11 cellular contexts compared by ENCODE assay signal in the genomic region with DNA sequence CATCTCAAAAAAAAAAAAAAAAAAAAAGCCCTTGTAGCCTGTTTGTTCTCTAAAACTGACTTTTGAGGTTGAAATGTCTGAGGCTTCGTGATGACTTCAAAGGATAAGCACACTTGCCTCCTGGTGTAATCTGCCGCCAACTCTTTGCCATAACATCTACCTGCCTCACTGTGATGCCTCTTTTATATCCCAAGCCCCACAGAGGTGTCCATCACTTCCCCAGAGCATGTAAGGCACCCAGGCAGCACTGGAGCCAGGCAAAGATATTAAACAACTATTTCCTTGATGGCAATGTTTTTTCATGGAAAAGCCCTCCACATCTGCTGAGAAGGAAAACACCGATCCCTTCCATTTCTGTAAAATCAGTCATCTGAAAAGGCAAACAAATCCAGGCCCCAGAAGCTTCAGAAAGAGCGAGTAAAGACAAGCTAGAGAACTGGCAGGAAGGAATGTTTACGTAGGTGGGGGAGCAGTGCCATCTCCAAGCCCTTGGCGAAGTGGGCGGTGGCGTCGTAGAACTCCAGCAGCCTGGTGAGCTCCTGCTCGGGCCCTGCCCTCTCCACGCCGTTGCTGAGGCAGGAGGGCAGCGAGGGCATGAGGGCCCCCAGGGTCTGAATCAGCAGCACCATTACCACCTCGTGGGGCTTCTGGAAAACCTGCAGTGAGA. TPM values are rescaled to one million over a fixed set of nuclear protein-coding genes. Genes with fewer than 3 reads are reported as not detected.
A peak's percentile ranks its signal among the peaks of the same experiment; 100 is the strongest.
DNase-seq lines count a peak whose midpoint lies in the region; ATAC-seq and TF ChIP-seq lines count a peak whose summit lies in the region.
"Had no signal": no experiment of that assay in that cellular context is flagged by ENCODE, and none has a peak within 500 bp of the region (broad histone marks: within the 10 kb centered on the region; RNA-seq: fewer than 3 reads in every experiment).

No MANE protein-coding gene starts in this region.

- no TSS peak for BruUV-seq in HCT116 (replicated peaks; lab: Mats Ljungman, UMichigan)

- no peaks in the 10 kb centered on the region for H3K9me2 ChIP-seq in HCT116 (ENCODE audit: insufficient read depth)

- H3K27ac ChIP-seq in HCT116 (ENCODE audit: low read depth, low read length) (peak overlapping the region; percentile 62), esophagus squamous epithelium (peak overlapping the region; percentile 90 to 99 (median 98)), gastrocnemius medialis (peak overlapping the region; percentile 69 to 86 (median 77))
- H3K27ac ChIP-seq in effector memory CD4-positive, alpha-beta T cell (ENCODE audit: insufficient read depth, low read length, poor library complexity, severe bottlenecking): no peak overlapping the region
- H3K27ac ChIP-seq: cardiac muscle cell had no signal

- ATAC-seq in HCT116 (no peak), gastrocnemius medialis (no peak), HG02759 (IDR thresholded peaks at IDR 0.05; ENCODE audit: unreplicated experiment) (no peak)

- POLR2A ChIA-PET in HCT116 (lab: Charles Lee): interaction anchor here (0.6 kb wide), 1 partner anchor 128 kb away, joined by 3 read pairs; no protein-coding TSS in a partner anchor

- CTCF ChIA-PET in HCT116 (lab: Charles Lee): interaction anchor here (0.7 to 2.3 kb wide), 4 partner anchors 9 to 96 kb away, joined by 3 to 20 read pairs (median 9); no protein-coding TSS in a partner anchor

- WGBS in esophagus squamous epithelium, 2 donors: 43 to 51% methylated on average over 10 to 14 of the region's 14 CpGs

- H3K9me3 ChIP-seq in HCT116 (ENCODE audit: control insufficient read depth in 1 of 2, insufficient read depth in 1 of 2, low read depth in 1 of 2, low read length in 2 of 2): no peaks in the 10 kb centered on the region
- no peaks in the 10 kb centered on the region for H3K9me3 ChIP-seq in esophagus squamous epithelium
- H3K9me3 ChIP-seq in gastrocnemius medialis: no peaks in the 10 kb centered on the region
- H3K9me3 ChIP-seq in effector memory CD4-positive, alpha-beta T cell (ENCODE audit: control insufficient read depth, low read length): no peaks in the 10 kb centered on the region

- DNase-seq in HCT116 (ENCODE audit: low read depth, low spot score) (no peak), NCI-H510A treated with DMSO at 0.1 percent for 48 hours (lab: John Stamatoyannopoulos, UW) (peak; percentile 84), esophagus squamous epithelium (lab: John Stamatoyannopoulos, UW) (no peak), gastrocnemius medialis (no peak), NCI-H1436 (lab: John Stamatoyannopoulos, UW) (no peak), glomerular visceral epithelial cell (ENCODE audit: extremely low spot score) (no peak)
- DNase-seq in effector memory CD4-positive, alpha-beta T cell: no peak
- DNase-seq: activated CD4-positive, alpha-beta T cell treated with anti-CD3 and anti-CD28 coated beads, Interleukin-2, amount 10 ng/mL, durations not matched to agents 24 days and 14 days; stimulated activated CD4-positive, alpha-beta T cell treated with anti-CD3 and anti-CD28 coated beads, Interleukin-15, amount 100 ng/mL, for 24 hours had no signal

- no peak for TF ChIP-seq CTCF in HCT116 (IDR thresholded peaks at IDR 0.05 in 2 of 3, conservative IDR thresholded peaks at IDR 0.05 in 1 of 3; ENCODE audit: borderline replicate concordance in 1 of 3, insufficient read depth in 1 of 3, low read depth in 2 of 3, low read length in 2 of 3)
- TF ChIP-seq CTCF in esophagus squamous epithelium (IDR thresholded peaks at IDR 0.05): no peak
- no peak for TF ChIP-seq CTCF in gastrocnemius medialis (IDR thresholded peaks at IDR 0.05 in 4 of 5, conservative IDR thresholded peaks at IDR 0.05 in 1 of 5)

- H3K4me3 ChIP-seq in HCT116 (replicated peaks in 1 of 2; ENCODE audit: low read depth in 1 of 2, low read length in 2 of 2) (no peak overlapping the region), esophagus squamous epithelium (no peak overlapping the region), gastrocnemius medialis (no peak overlapping the region)
- no peak overlapping the region for H3K4me3 ChIP-seq in effector memory CD4-positive, alpha-beta T cell (ENCODE audit: insufficient read depth, low read depth, low read length, poor library complexity, severe bottlenecking)
- H3K4me3 ChIP-seq: cardiac muscle cell had no signal

- intact Hi-C loops in HCT116 (cut with micrococcal nuclease): no loop called here
- intact Hi-C loops in esophagus squamous epithelium (cut with DNase I): no loop called here
- intact Hi-C loops in gastrocnemius medialis (cut with DNase I; ENCODE audit: low total_unique reads): no loop called here

- RAD21 ChIA-PET in HCT116 (lab: Charles Lee; ENCODE audit: low non-redundant PET in 1 of 2, low total read pairs in 2 of 2, uncharacterized antibody in 2 of 2, unreplicated experiment in 2 of 2): no interaction called here

- no peak for TF ChIP-seq RAD21 in HCT116 (IDR thresholded peaks at IDR 0.05; ENCODE audit: low read depth)

- H3K79me2 ChIP-seq in HCT116 (ENCODE audit: insufficient read depth, low read length): no peaks in the 10 kb centered on the region

- no peak overlapping the region for H2AFZ ChIP-seq in HCT116 (ENCODE audit: low read depth, low read length, poor library complexity, severe bottlenecking)

- H3K4me2 ChIP-seq in HCT116 (ENCODE audit: low read length): peak overlapping the region; percentile 0; the same call in 1 of the 2 replicates

- no peaks in the 10 kb centered on the region for H3K27me3 ChIP-seq in HCT116 (ENCODE audit: insufficient read depth, low read length)
- H3K27me3 ChIP-seq in esophagus squamous epithelium: no peaks in the 10 kb centered on the region
- no peaks in the 10 kb centered on the region for H3K27me3 ChIP-seq in gastrocnemius medialis
- H3K27me3 ChIP-seq in effector memory CD4-positive, alpha-beta T cell (replicated peaks; ENCODE audit: control insufficient read depth, insufficient read depth, low read length, poor library complexity, severe bottlenecking): no peaks in the 10 kb centered on the region
- H3K27me3 ChIP-seq: cardiac muscle cell had no signal

- TF ChIP-seq POLR2A in HCT116 (IDR thresholded peaks at IDR 0.05; ENCODE audit: borderline replicate concordance, extremely low read depth, insufficient read depth, insufficient read length) (no peak), esophagus squamous epithelium (IDR thresholded peaks at IDR 0.05) (no peak), gastrocnemius medialis (IDR thresholded peaks at IDR 0.05) (no peak)

- in situ Hi-C loops in gastrocnemius medialis (cut with MboI; ENCODE audit: low sequenced_read_pairs in 4 of 4): no loop called here

- H3K4me1 ChIP-seq in HCT116 (ENCODE audit: control insufficient read depth in 1 of 2, insufficient read depth in 2 of 2, low read length in 2 of 2) (peaks cover 20 to 26% of the 10 kb centered on the region in 2 experiments), esophagus squamous epithelium (peaks cover 19 to 34% (median 23%) of the 10 kb centered on the region in 3 donors), gastrocnemius medialis (peaks cover 4 to 12% of the 10 kb centered on the region in 2 donors)
- H3K4me1 ChIP-seq in effector memory CD4-positive, alpha-beta T cell (ENCODE audit: control insufficient read depth, insufficient read depth, low read length, poor library complexity, severe bottlenecking): no peaks in the 10 kb centered on the region

- no peak overlapping the region for H3K9ac ChIP-seq in HCT116 (ENCODE audit: low read length)

- H3K36me3 ChIP-seq in HCT116 (ENCODE audit: control insufficient read depth in 1 of 2, insufficient read depth in 2 of 2, low read length in 2 of 2) (0 out of 4 replicates have a peak, but pooled peaks cover 0 to 2% of the 10 kb centered on the region in 2 experiments), esophagus squamous epithelium (peaks cover 0 to 25% (median 0%) of the 10 kb centered on the region in 3 donors), gastrocnemius medialis (peaks cover 0 to 8% of the 10 kb centered on the region in 2 donors)
- H3K36me3 ChIP-seq in effector memory CD4-positive, alpha-beta T cell (ENCODE audit: control insufficient read depth, insufficient read depth, low read length): peaks cover 15% of the 10 kb centered on the region
- H3K36me3 ChIP-seq: cardiac muscle cell had no signal

- no peaks in the 10 kb centered on the region for H4K20me1 ChIP-seq in HCT116 (ENCODE audit: insufficient read depth)

TF ChIP-seq in HCT116, 20 proteins besides CTCF, POLR2A, EP300 and RAD21:
- TF ChIP-seq SRF (IDR thresholded peaks at IDR 0.05; ENCODE audit: low read depth) (no peak), POLR2AphosphoS5 (IDR thresholded peaks at IDR 0.05; ENCODE audit: low read depth, low read length) (no peak), YY1 (IDR thresholded peaks at IDR 0.05; ENCODE audit: extremely low read depth, insufficient replicate concordance, low read depth, low read length) (no peak), CEBPB (IDR thresholded peaks at IDR 0.05; ENCODE audit: low read depth) (no peak), TCF7L2 (IDR thresholded peaks at IDR 0.05; ENCODE audit: borderline replicate concordance, extremely low read depth, insufficient read depth, insufficient read length) (no peak)

RNA-seq across cellular contexts. Expression of a gene that starts 28.6 kb away (rescaled TPM):
- total RNA-seq in HCT116 (2021; ENCODE audit: unreplicated experiment): 22.1 TPM
- 21.3 and 23.7 TPM in 2 replicates for polyA plus RNA-seq in HCT116 (2012)
- 10 to 100 TPM; 10.4 to 17.6 (median 15.3) TPM for total RNA-seq in esophagus squamous epithelium
- 10 to 100 TPM in 1 of 4 donors, 1 to 10 TPM in 3; 6.6 to 12.9 (median 7.1) TPM for total RNA-seq in gastrocnemius medialis
